In the genomic region with DNA sequence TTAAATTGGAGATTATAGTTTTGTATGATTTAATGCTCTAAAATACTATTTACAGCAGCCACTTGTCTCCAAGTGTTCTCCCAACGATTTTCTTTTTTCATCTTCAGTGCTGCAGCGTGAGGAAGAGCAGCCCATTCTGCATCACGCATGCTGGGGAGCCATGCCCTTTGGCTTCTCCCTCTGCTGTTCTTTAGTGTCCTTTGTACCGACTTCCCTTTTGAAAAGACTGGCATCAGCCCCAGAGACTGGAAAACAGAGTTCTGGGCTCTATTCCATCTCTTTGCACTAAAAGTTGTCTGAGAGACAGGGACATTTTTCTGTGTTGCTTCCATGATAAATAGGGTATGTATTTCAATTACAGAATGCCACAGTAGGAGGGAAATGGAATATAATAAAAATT, we compare ENCODE assay signal across 16 cellular contexts.
DNase-seq lines count a peak whose midpoint lies in the region; ATAC-seq and TF ChIP-seq lines count a peak whose summit lies in the region.
"Had no signal": no experiment of that assay in that cellular context is flagged by ENCODE, and none has a peak within 500 bp of the region (broad histone marks: within the 10 kb centered on the region; RNA-seq: fewer than 3 reads in every experiment).

No MANE protein-coding gene starts in this region.

- no peak for TF ChIP-seq POLR2A in spleen (IDR thresholded peaks at IDR 0.05)

- H3K27me3 ChIP-seq in spleen (replicated peaks in 1 of 7), result no peaks in the 10 kb centered on the region
- H3K27me3 ChIP-seq: suprapubic skin had no signal

- WGBS in spleen, 5 donors, result 47 to 66% (median 63%) methylated on average over 4 of the region's 4 CpGs

- H3K4me1 ChIP-seq in spleen, result peaks cover 0 to 13% (median 3%) of the 10 kb centered on the region in 6 donors

- no peak for TF ChIP-seq CTCF in spleen (IDR thresholded peaks at IDR 0.05 in 8 of 11, conservative IDR thresholded peaks at IDR 0.05 in 3 of 11)

- intact Hi-C loops in spleen (cut with DNase I; ENCODE audit: low total_unique reads), result no loop called here

- DNase-seq in NCI-H69 (lab: John Stamatoyannopoulos, UW) (peak; percentile 59), cerebellar cortex (ENCODE audit: low spot score) (peak; percentile 22), left lobe of liver (ENCODE audit: low spot score) (peak; percentile 72), spleen (no peak), NOMO-1 treated with dmso at 0.1 percent for 144 hours (lab: John Stamatoyannopoulos, UW; ENCODE audit: unreplicated experiment) (no peak), kidney glomerular epithelial cell (lab: John Stamatoyannopoulos, UW) (no peak)
- DNase-seq: activated B cell treated with CpG ODN at 0.5 μM for 24 hours; GOT3; KG1; naive B cell; NCI-H1105; NCI-H2171 treated with DMSO at 0.1 percent for 48 hours; stimulated activated CD4-positive, alpha-beta T cell treated with anti-CD3 and anti-CD28 coated beads, Interleukin-1b, Interleukin-23, amount 100 ng/mL, for 48 hours had no signal

- H3K9me3 ChIP-seq in spleen, result no peaks in the 10 kb centered on the region
- H3K9me3 ChIP-seq: suprapubic skin had no signal

- ATAC-seq in left lobe of liver (peak; percentile 98), HG02981 (IDR thresholded peaks at IDR 0.05; ENCODE audit: unreplicated experiment) (no peak)
- ATAC-seq: activated T-helper 17 cell treated with anti-CD3 and anti-CD28 coated beads, Interleukin-2, amount 50 U/mL, for 72 hours had no signal

- no peak overlapping the region for H3K4me3 ChIP-seq in spleen
- H3K4me3 ChIP-seq: suprapubic skin had no signal

- peak overlapping the region in 6 of 8 donors; percentile 9 to 55 (median 28) for H3K27ac ChIP-seq in spleen
- H3K27ac ChIP-seq: suprapubic skin had no signal

- no peaks in the 10 kb centered on the region for H3K36me3 ChIP-seq in spleen
- H3K36me3 ChIP-seq: suprapubic skin had no signal

Comparison
In these comparisons a context has a peak if more than half of its experiments do, and no peak if none do; other contexts are left out.
1. DNase-seq: peak in NCI-H69 (single experiment), cerebellar cortex (single experiment) and left lobe of liver (single experiment); none in spleen (single experiment), NOMO-1 treated with dmso at 0.1 percent for 144 hours (single experiment) and kidney glomerular epithelial cell (single experiment).